Comparison of ENCODE assay signal across 13 cellular contexts in genomic region chr5:158198636-158199035, GRCh38.
DNase-seq lines count a peak whose midpoint lies in the region; ATAC-seq, FAIRE-seq and TF ChIP-seq lines count a peak whose summit lies in the region.
"Had no signal": no experiment of that assay in that cellular context is flagged by ENCODE, and none has a peak within 500 bp of the region (broad histone marks: within the 10 kb centered on the region; RNA-seq: fewer than 3 reads in every experiment).

No MANE protein-coding gene starts in this region.

- no peak for TF ChIP-seq CTCF in HFFc6 (IDR thresholded peaks at IDR 0.05)

- ATAC-seq in GM18861 (IDR thresholded peaks at IDR 0.05; ENCODE audit: unreplicated experiment), result peak; percentile 94
- peak; percentile 99 for ATAC-seq in GM21619 (IDR thresholded peaks at IDR 0.05; ENCODE audit: unreplicated experiment)
- peak; percentile 80 for ATAC-seq in HG03196 (IDR thresholded peaks at IDR 0.05; ENCODE audit: unreplicated experiment)
- peak; percentile 90 for ATAC-seq in memory B cell (ENCODE audit: low read depth)
- ATAC-seq: gastroesophageal sphincter, SK-N-SH treated with all-trans-retinoic acid at 6 μM for 48 hours had no signal

- H3K27ac Mint-ChIP-seq in memory B cell, result peak overlapping the region; percentile 7
- no peak overlapping the region for H3K27ac Mint-ChIP-seq in HFFc6
- H3K27ac Mint-ChIP-seq: mesothelial cell of epicardium had no signal

- peak overlapping the region; percentile 45 for H3K4me3 Mint-ChIP-seq in memory B cell
- no peak overlapping the region for H3K4me3 Mint-ChIP-seq in HFFc6
- H3K4me3 Mint-ChIP-seq: mesothelial cell of epicardium had no signal

- no peak for FAIRE-seq in RCC 7860 (lab: Jason Lieb, UNC)

- H3K36me3 Mint-ChIP-seq in memory B cell (no peaks in the 10 kb centered on the region), HFFc6 (ENCODE audit: low read depth) (no peaks in the 10 kb centered on the region)
- H3K36me3 Mint-ChIP-seq: mesothelial cell of epicardium had no signal

- H3K4me1 Mint-ChIP-seq in memory B cell (peaks cover 41% of the 10 kb centered on the region), HFFc6 (ENCODE audit: low read depth) (no peaks in the 10 kb centered on the region)

- DNase-seq in memory B cell (ENCODE audit: low spot score in 2 of 2) (peak; percentile 27 to 44), HFFc6 (no peak), RCC 7860 (ENCODE audit: low spot score) (no peak), activated T-cell treated with anti-CD3 and anti-CD28 coated beads for 4 hours (no peak), T-helper 1 cell (no peak)
- DNase-seq: DMS53, NCI-H2107 had no signal

- H3K27me3 Mint-ChIP-seq in memory B cell, result no peaks in the 10 kb centered on the region
- no peaks in the 10 kb centered on the region for H3K27me3 Mint-ChIP-seq in HFFc6 (ENCODE audit: insufficient read depth)

- H3K9me3 Mint-ChIP-seq in memory B cell (no peaks in the 10 kb centered on the region), HFFc6 (peaks cover 26% of the 10 kb centered on the region)
- H3K9me3 Mint-ChIP-seq: mesothelial cell of epicardium had no signal

Comparison
In these comparisons a context has a peak if more than half of its experiments do, and no peak if none do; other contexts are left out.
1. DNase-seq: peak in memory B cell (2 of 2); none in HFFc6 (single experiment), RCC 7860 (single experiment), activated T-cell treated with anti-CD3 and anti-CD28 coated beads for 4 hours (single experiment) and T-helper 1 cell (0 of 5).
2. Peak in every context shown above with its lines, with median percentiles within 50 percentile points of each other: ATAC-seq.